In the genomic region with DNA sequence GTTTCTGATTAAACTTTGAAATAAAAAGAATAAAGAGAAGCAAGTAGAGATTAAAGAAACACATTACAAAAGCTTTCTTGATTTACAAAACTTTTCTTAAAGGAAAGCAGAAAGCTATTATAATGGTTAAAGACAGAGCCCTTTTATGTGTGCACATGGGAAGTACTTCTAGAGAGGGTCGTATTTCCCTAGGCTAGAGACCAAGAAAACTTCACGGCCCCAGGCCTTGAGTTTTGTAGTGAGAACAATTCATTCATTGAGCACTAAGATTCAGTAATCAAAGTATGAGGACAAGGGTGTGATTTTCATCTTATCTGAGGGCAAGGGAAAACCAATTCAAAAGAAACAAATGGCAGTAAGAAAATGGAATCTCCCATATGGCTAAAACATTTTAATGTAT, we compare ENCODE assay signal across 24 cellular contexts.
DNase-seq lines count a peak whose midpoint lies in the region; ATAC-seq, FAIRE-seq and TF ChIP-seq lines count a peak whose summit lies in the region.
"Had no signal": no experiment of that assay in that cellular context is flagged by ENCODE, and none has a peak within 500 bp of the region (broad histone marks: within the 10 kb centered on the region; RNA-seq: fewer than 3 reads in every experiment).

No MANE protein-coding gene starts in this region.

- no peak overlapping the region for H3K9ac ChIP-seq in mesendoderm (ENCODE audit: low read length)
- H3K9ac ChIP-seq: GM23248 had no signal

- H3K4ac ChIP-seq in mesendoderm (ENCODE audit: low read depth, low read length), result no peak overlapping the region

- DNase-seq in D721Med (ENCODE audit: insufficient read length, low spot score) (no peak), HAP-1 (ENCODE audit: low spot score in 2 of 2) (peak; percentile 67 to 90), SJCRH30 (peak; percentile 4 to 63), mesendoderm (peak; percentile 42)
- DNase-seq in activated CD8-positive, alpha-beta memory T cell treated with anti-CD3 and anti-CD28 coated beads, Interleukin-2, amount 50 U/mL, for 48 hours, result no peak
- no peak for DNase-seq in activated T-cell treated with anti-CD3 and anti-CD28 coated beads, Interleukin-2, amount 50 U/mL, for 48 hours
- DNase-seq in activated CD4-positive, alpha-beta T cell treated with anti-CD3 and anti-CD28 coated beads, Interleukin-2, amount 50 U/mL, for 1 hour, result no peak
- DNase-seq: ACHN, AML-193, EL, GM23248, HFFc6, Karpas-422, NCI-H1436 treated with DMSO at 0.1 percent for 48 hours, NCI-H2029, NCI-H774, PC-9, SW 1271 had no signal

- H2BK15ac ChIP-seq in mesendoderm (replicated peaks; ENCODE audit: low read depth), result no peak overlapping the region

- in situ Hi-C loops in HAP-1 (cut with MboI; ENCODE audit: low sequenced_read_pairs), result no loop called here

- no peaks in the 10 kb centered on the region for H3K27me3 ChIP-seq in HAP-1 (ENCODE audit: low read depth)
- no peaks in the 10 kb centered on the region for H3K27me3 ChIP-seq in SJCRH30
- H3K27me3 ChIP-seq in mesendoderm (ENCODE audit: insufficient read depth, low read length, poor library complexity), result no peaks in the 10 kb centered on the region
- H3K27me3 ChIP-seq: SJSA1 had no signal

- H3K9me3 ChIP-seq in HAP-1 (no peaks in the 10 kb centered on the region), SJCRH30 (replicated peaks) (no peaks in the 10 kb centered on the region)
- H3K9me3 ChIP-seq: SJSA1 had no signal

- H3K79me2 ChIP-seq in mesendoderm (ENCODE audit: control insufficient read depth, insufficient read depth, low read length), result no peaks in the 10 kb centered on the region

- H4K5ac ChIP-seq in mesendoderm (ENCODE audit: low read length), result no peak overlapping the region

- H4K8ac ChIP-seq in mesendoderm (ENCODE audit: low read depth, low read length), result no peak overlapping the region

- H3K27ac ChIP-seq in SJCRH30 (no peak overlapping the region), mesendoderm (ENCODE audit: low read depth, low read length) (no peak overlapping the region)
- H3K27ac ChIP-seq: C4-2B, GM23248, PC-9, SJSA1 had no signal

- no CpG with 5 or more reads among the region's 2 CpGs for WGBS in mesendoderm (ENCODE audit: extremely low coverage, insufficient coverage, low lambda C conversion rate)

- H3K4me2 ChIP-seq in mesendoderm (ENCODE audit: low read length), result no peak overlapping the region
- H3K4me2 ChIP-seq: PC-9 had no signal

- ATAC-seq in HG03520 (IDR thresholded peaks at IDR 0.05; ENCODE audit: unreplicated experiment), result no peak
- ATAC-seq: GM12878 had no signal

- peaks cover 2% of the 10 kb centered on the region for H3K79me1 ChIP-seq in mesendoderm (ENCODE audit: low read length)

- H3K56ac ChIP-seq in mesendoderm (ENCODE audit: low read length), result no peak overlapping the region

- H2AK5ac ChIP-seq in mesendoderm (ENCODE audit: low read length), result no peak overlapping the region

- H2BK5ac ChIP-seq in mesendoderm (ENCODE audit: low read length), result no peak overlapping the region

- H3K18ac ChIP-seq in mesendoderm (ENCODE audit: low read length), result no peak overlapping the region

- no peaks in the 10 kb centered on the region for H3K36me3 ChIP-seq in HAP-1 (replicated peaks)
- no peaks in the 10 kb centered on the region for H3K36me3 ChIP-seq in SJCRH30
- no peaks in the 10 kb centered on the region for H3K36me3 ChIP-seq in mesendoderm (ENCODE audit: control insufficient read depth, insufficient read depth, low read length)
- H3K36me3 ChIP-seq: SJSA1 had no signal

- no peak for TF ChIP-seq CTCF in D721Med (IDR thresholded peaks at IDR 0.05; ENCODE audit: insufficient read depth, missing control alignments)

- H3K4me1 ChIP-seq in HAP-1, result peaks cover 24% of the 10 kb centered on the region
- peaks cover 5% of the 10 kb centered on the region for H3K4me1 ChIP-seq in SJCRH30
- H3K4me1 ChIP-seq in mesendoderm (ENCODE audit: control insufficient read depth, low read depth, low read length), result no peaks in the 10 kb centered on the region

- H3K23ac ChIP-seq in mesendoderm (ENCODE audit: low read length), result no peak overlapping the region

- FAIRE-seq in D721Med (lab: Jason Lieb, UNC), result peak; percentile 32
- FAIRE-seq: GM12878, GM19239, HTR-8/SVneo had no signal

- H2BK120ac ChIP-seq in mesendoderm (ENCODE audit: low read depth, low read length), result no peak overlapping the region

- H3K4me3 ChIP-seq in HAP-1 (no peak overlapping the region), SJCRH30 (no peak overlapping the region), mesendoderm (ENCODE audit: low read length) (no peak overlapping the region)
- H3K4me3 ChIP-seq: GM12878, GM23248, PC-9, SJSA1 had no signal

Comparison
In these comparisons a context has a peak if more than half of its experiments do, and no peak if none do; other contexts are left out.
1. DNase-seq: peak in HAP-1 (2 of 2), SJCRH30 (2 of 2) and mesendoderm (single experiment); none in D721Med (single experiment), activated CD8-positive, alpha-beta memory T cell treated with anti-CD3 and anti-CD28 coated beads, Interleukin-2, amount 50 U/mL, for 48 hours (single experiment), activated T-cell treated with anti-CD3 and anti-CD28 coated beads, Interleukin-2, amount 50 U/mL, for 48 hours (0 of 2) and activated CD4-positive, alpha-beta T cell treated with anti-CD3 and anti-CD28 coated beads, Interleukin-2, amount 50 U/mL, for 1 hour (single experiment).